ENCODE assay signal across 6 cellular contexts in genomic region chr13:26433776-26434175, GRCh38.
"Had no signal": no experiment of that assay in that cellular context is flagged by ENCODE, and none has a peak within 500 bp of the region (broad histone marks: within the 10 kb centered on the region; RNA-seq: fewer than 3 reads in every experiment).

No MANE protein-coding gene starts in this region.

- ATAC-seq: GM23338, K562 had no signal

- DNase-seq: H9, HCEC 1CT, IMR-90, KG1 had no signal

- H3K4me3 Mint-ChIP-seq: GM23338, H9 had no signal

- H3K27ac Mint-ChIP-seq: GM23338, H9 had no signal

- H3K4me1 Mint-ChIP-seq: GM23338 had no signal

- H3K4me3 ChIP-seq: GM23338, K562 had no signal
